1 cellular context compared by ENCODE assay signal in genomic region chr4:20248155-20248558, GRCh38.
TF ChIP-seq lines count a peak whose summit lies in the region.

No MANE protein-coding gene starts in this region.

TF ChIP-seq in K562, 482 proteins besides CTCF, POLR2A, EP300 and RAD21 (continued from another document):
- TF ChIP-seq ARID4B (CRISPR knock-in tag; IDR thresholded peaks at IDR 0.05) (no peak), ZNF436 (CRISPR knock-in tag; IDR thresholded peaks at IDR 0.05) (no peak), FOXJ3 (CRISPR knock-in tag; IDR thresholded peaks at IDR 0.05) (no peak), CEBPB (tag; IDR thresholded peaks at IDR 0.05) (no peak), TAF15 (IDR thresholded peaks at IDR 0.05; ENCODE audit: low read depth, low read length) (no peak), ZBTB11 (CRISPR knock-in tag; IDR thresholded peaks at IDR 0.05) (no peak), GMEB1 (CRISPR knock-in tag; IDR thresholded peaks at IDR 0.05) (no peak), ZNF121 (CRISPR knock-in tag; conservative IDR thresholded peaks at IDR 0.05) (no peak), ESRRA (IDR thresholded peaks at IDR 0.05; ENCODE audit: borderline replicate concordance, low read depth) (no peak), ZNF449 (CRISPR knock-in tag; IDR thresholded peaks at IDR 0.05) (no peak), CTCFL (IDR thresholded peaks at IDR 0.05; ENCODE audit: borderline replicate concordance, insufficient read depth, low read depth, low read length, poor library complexity, severe bottlenecking) (no peak), REST (CRISPR knock-in tag; IDR thresholded peaks at IDR 0.05; ENCODE audit: low read depth) (no peak), THAP7 (CRISPR knock-in tag; IDR thresholded peaks at IDR 0.05) (no peak), MITF (IDR thresholded peaks at IDR 0.05) (no peak), CCNT2 (IDR thresholded peaks at IDR 0.05; ENCODE audit: borderline replicate concordance, extremely low read depth, insufficient read length, low read depth, low read length) (no peak)
